Comparison of ENCODE assay signal across 8 cellular contexts in genomic region chr13:73060251-73061160, GRCh38. TPM values are rescaled to one million over a fixed set of nuclear protein-coding genes. Genes with fewer than 3 reads are reported as not detected.
DNase-seq lines count a peak whose midpoint lies in the region; ATAC-seq and TF ChIP-seq lines count a peak whose summit lies in the region.

No MANE protein-coding gene starts in this region.

- no peak overlapping the region for H4K91ac ChIP-seq in H9 (ENCODE audit: insufficient read length, low read depth, low read length)

- no peak overlapping the region for H2BK120ac ChIP-seq in H9 (ENCODE audit: low read depth, low read length, poor library complexity, severe bottlenecking)

- H3K27me3 Mint-ChIP-seq in H9 (ENCODE audit: low read depth): peaks cover 73% of the 10 kb centered on the region

- H3K79me2 ChIP-seq in H9 (ENCODE audit: insufficient read depth, low read length): no peaks in the 10 kb centered on the region

- H3K4me1 ChIP-seq in H9 (ENCODE audit: insufficient read depth, low read length) (no peaks in the 10 kb centered on the region), ovary (ENCODE audit: insufficient read depth) (no peaks in the 10 kb centered on the region)

- H3K27ac ChIP-seq in H9 (ENCODE audit: insufficient read length, low read depth, low read length) (no peak overlapping the region), WERI-Rb-1 (no peak overlapping the region), ovary (peak overlapping the region in 1 of 2 donors; percentile 49)

- H2BK5ac ChIP-seq in H9 (ENCODE audit: insufficient read length, low read length): no peak overlapping the region

- no peak overlapping the region for H3K18ac ChIP-seq in H9 (ENCODE audit: insufficient read length, low read depth, low read length)

- no peak overlapping the region for H3K56ac ChIP-seq in H9 (ENCODE audit: insufficient read length, low read depth, low read length)

- peak overlapping the region; percentile 89 for H3K4me2 ChIP-seq in H9 (ENCODE audit: insufficient read depth, insufficient read length, low read length)

- no peak overlapping the region for H2AK5ac ChIP-seq in H9 (ENCODE audit: insufficient read length, low read length)

- peaks cover 58 to 60% of the 10 kb centered on the region in 2 experiments for H3K4me1 Mint-ChIP-seq in H9

- no peaks in the 10 kb centered on the region for H3K9me3 ChIP-seq in H9 (ENCODE audit: control insufficient read depth, low read depth, low read length)
- no peaks in the 10 kb centered on the region for H3K9me3 ChIP-seq in WERI-Rb-1 (ENCODE audit: severe bottlenecking)
- no peaks in the 10 kb centered on the region for H3K9me3 ChIP-seq in ovary

- no peak overlapping the region for H3K14ac ChIP-seq in H9 (ENCODE audit: insufficient read depth, low read length)

- no peak overlapping the region for H2BK20ac ChIP-seq in H9 (ENCODE audit: low read depth, low read length, poor library complexity, severe bottlenecking)

- H2BK12ac ChIP-seq in H9 (ENCODE audit: insufficient read length, low read depth, low read length): no peak overlapping the region

- peak overlapping the region; percentile 55 for H3K9ac ChIP-seq in H9 (ENCODE audit: extremely low read depth, insufficient read length, low read length)

- no peak overlapping the region for H4K5ac ChIP-seq in H9 (ENCODE audit: insufficient read length, low read depth, low read length)

- no peak for TF ChIP-seq EP300 in ovary (IDR thresholded peaks at IDR 0.05)

- no peak overlapping the region for H4K8ac ChIP-seq in H9 (replicated peaks; ENCODE audit: insufficient read length, low read depth, low read length)

- no peak overlapping the region for H3K27ac Mint-ChIP-seq in H9

- intact Hi-C loops in ovary (cut with DNase I): no loop called here

- H3K4me3 ChIP-seq in WERI-Rb-1 (ENCODE audit: low read depth, low read length) (peak overlapping the region; percentile 81), fibroblast of the aortic adventitia (ENCODE audit: low read depth, low read length) (peak overlapping the region; percentile 79), ovary (peak overlapping the region; percentile 61)

- H2BK15ac ChIP-seq in H9 (ENCODE audit: low read depth, low read length): no peak overlapping the region

- H3T11ph ChIP-seq in H9 (ENCODE audit: low read length): no peak overlapping the region

- H3K4ac ChIP-seq in H9 (ENCODE audit: low read depth, low read length): no peak overlapping the region

- peaks cover 0 to 6% (median 2%) of the 10 kb centered on the region in 3 experiments; a peak in 3 of 7 replicates for H3K36me3 Mint-ChIP-seq in H9 (ENCODE audit: insufficient read depth in 1 of 3, low read depth in 3 of 3)

- TF ChIP-seq POLR2A in ovary (IDR thresholded peaks at IDR 0.05): no peak

- no peak for ATAC-seq in HG02798 (IDR thresholded peaks at IDR 0.05; ENCODE audit: poor library complexity, unreplicated experiment)

- H3K36me3 ChIP-seq in WERI-Rb-1 (peaks cover 10% of the 10 kb centered on the region), ovary (no peaks in the 10 kb centered on the region)

- TF ChIP-seq CTCF in H9 (conservative IDR thresholded peaks at IDR 0.05) (no peak), WERI-Rb-1 (IDR thresholded peaks at IDR 0.05; ENCODE audit: low read depth, low read length) (no peak), fibroblast of the aortic adventitia (IDR thresholded peaks at IDR 0.05; ENCODE audit: insufficient read depth, low read length) (no peak), ovary (IDR thresholded peaks at IDR 0.05) (no peak)

- H4K20me1 ChIP-seq in H9 (ENCODE audit: control insufficient read depth, insufficient read depth, insufficient read length): no peaks in the 10 kb centered on the region

- DNase-seq in AG20443 (ENCODE audit: low spot score): peak; percentile 52
- DNase-seq in H9: no peak
- DNase-seq in WERI-Rb-1: no peak
- DNase-seq in fibroblast of the aortic adventitia (ENCODE audit: low read depth): peak; percentile 81
- peak in 4 of 5 donors; percentile 28 to 43 (median 32) for DNase-seq in ovary
- DNase-seq in NCI-H1105 treated with DMSO at 0.1 percent for 48 hours (lab: John Stamatoyannopoulos, UW): no peak
- no peak for DNase-seq in putamen (ENCODE audit: low spot score)

- no peaks in the 10 kb centered on the region for H3K79me1 ChIP-seq in H9 (ENCODE audit: insufficient read depth, low read depth, low read length, poor library complexity, severe bottlenecking)

- peak overlapping the region; percentile 72 to 87 for H3K4me3 Mint-ChIP-seq in H9

- H2AFZ ChIP-seq in H9 (ENCODE audit: low read length): peak overlapping the region; percentile 23

- no peak overlapping the region for H3K23ac ChIP-seq in H9 (ENCODE audit: insufficient read length, low read depth, low read length)

- H3K9me3 Mint-ChIP-seq in H9: no peaks in the 10 kb centered on the region

- no CpG with 5 or more reads among the region's 26 CpGs for WGBS in H9 (ENCODE audit: extremely low coverage, insufficient read length, low lambda C conversion rate)
- 4 to 8% (median 5%) methylated on average over 26 of the region's 26 CpGs for WGBS in ovary, 3 donors

- H3K27me3 ChIP-seq in H9 (ENCODE audit: insufficient read depth, low read length) (peaks cover 23% of the 10 kb centered on the region), WERI-Rb-1 (ENCODE audit: insufficient read depth, low read depth, severe bottlenecking) (no peaks in the 10 kb centered on the region), ovary (no peaks in the 10 kb centered on the region)

- peaks cover 11% of the 10 kb centered on the region for H3K23me2 ChIP-seq in H9 (ENCODE audit: insufficient read length, low read depth, low read length, poor library complexity, severe bottlenecking)

RNA-seq across cellular contexts. Expression of gene KLF5, which starts 1.7 kb away (rescaled TPM):
- 2.0 and 2.2 TPM in 2 replicates for total RNA-seq in H9 (2021)
- 0.98 and 4.5 TPM in 2 replicates for total RNA-seq in fibroblast of the aortic adventitia (ENCODE audit: low replicate concordance)
- 10 to 100 TPM in 1 of 7 donors, 1 to 10 TPM in 6; 2.1 to 45.7 (median 6.9) TPM for total RNA-seq in ovary
- 1 to 10 TPM; 2.5 to 9.8 TPM for polyA plus RNA-seq in ovary

Comparison
In these comparisons a context has a peak if more than half of its experiments do, and no peak if none do; other contexts are left out.
1. DNase-seq: peak in AG20443 (single experiment), fibroblast of the aortic adventitia (single experiment) and ovary (4 of 5); none in H9 (single experiment), WERI-Rb-1 (single experiment), NCI-H1105 treated with DMSO at 0.1 percent for 48 hours (single experiment) and putamen (single experiment).
2. Peak in every context shown above with its lines, with median percentiles within 50 percentile points of each other: H3K4me3 ChIP-seq.